Comparison of ENCODE assay signal across 9 cellular contexts in the genomic region with DNA sequence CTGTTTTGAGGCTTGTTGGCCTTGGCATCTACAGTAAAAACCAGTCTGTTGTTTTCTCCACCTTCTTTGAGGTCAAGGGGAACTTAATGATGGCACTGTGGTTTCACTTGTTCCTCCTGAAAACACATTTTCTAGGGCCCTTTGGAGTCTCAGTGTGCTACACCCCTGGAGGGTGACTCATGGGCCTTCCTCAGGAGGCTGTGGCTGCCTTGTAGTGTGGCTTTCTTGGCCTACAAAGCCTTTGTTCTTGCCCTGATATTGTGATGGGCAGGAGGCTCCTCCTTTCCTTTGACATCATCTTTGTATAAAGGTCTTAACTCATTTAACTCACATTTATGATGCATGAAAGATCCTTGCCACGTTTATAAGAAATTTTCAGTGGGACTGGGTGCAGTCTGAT.
DNase-seq lines count a peak whose midpoint lies in the region; ATAC-seq and TF ChIP-seq lines count a peak whose summit lies in the region.
"Had no signal": no experiment of that assay in that cellular context is flagged by ENCODE, and none has a peak within 500 bp of the region (broad histone marks: within the 10 kb centered on the region; RNA-seq: fewer than 3 reads in every experiment).

No MANE protein-coding gene starts in this region.

- no peak for TF ChIP-seq CTCF in fibroblast of mammary gland (conservative IDR thresholded peaks at IDR 0.05; ENCODE audit: control insufficient read depth, insufficient read depth, low read depth, low read length)

- peaks cover 0 to 1% of the 10 kb centered on the region in 2 donors for H3K36me3 Mint-ChIP-seq in stimulated activated naive B cell treated with anti-CD40 and anti-IgM and Interleukin-4, amounts not matched to agents 10 μg/mL and 1 μg/mL and 100 μg/mL, for 72 hours

- H3K4me1 Mint-ChIP-seq in stimulated activated naive B cell treated with anti-CD40 and anti-IgM and Interleukin-4, amounts not matched to agents 10 μg/mL and 1 μg/mL and 100 μg/mL, for 72 hours, result peaks cover 5 to 8% of the 10 kb centered on the region in 2 donors

- peaks cover 1% of the 10 kb centered on the region in 2 donors for H3K9me3 Mint-ChIP-seq in stimulated activated naive B cell treated with anti-CD40 and anti-IgM and Interleukin-4, amounts not matched to agents 10 μg/mL and 1 μg/mL and 100 μg/mL, for 72 hours

- no peak overlapping the region for H3K4me3 ChIP-seq in fibroblast of mammary gland (ENCODE audit: control insufficient read depth, low read depth, low read length)
- H3K4me3 ChIP-seq: vagina had no signal

- peak overlapping the region; percentile 43 for H3K27ac Mint-ChIP-seq in stimulated activated naive B cell treated with anti-CD40 and anti-IgM and Interleukin-4, amounts not matched to agents 10 μg/mL and 1 μg/mL and 100 μg/mL, for 72 hours

- H3K27me3 Mint-ChIP-seq in stimulated activated naive B cell treated with anti-CD40 and anti-IgM and Interleukin-4, amounts not matched to agents 10 μg/mL and 1 μg/mL and 100 μg/mL, for 72 hours, result no peaks in the 10 kb centered on the region

- peak; percentile 96 for ATAC-seq in stimulated activated naive B cell treated with anti-CD40 and anti-IgM and Interleukin-4, amounts not matched to agents 10 μg/mL and 1 μg/mL and 100 μg/mL, for 72 hours (replicated peaks)
- ATAC-seq in GM18511 (IDR thresholded peaks at IDR 0.05; ENCODE audit: unreplicated experiment), result no peak
- no peak for ATAC-seq in HG02970 (IDR thresholded peaks at IDR 0.05; ENCODE audit: low FRiP score, unreplicated experiment)

- DNase-seq in NOMO-1 treated with DMSO at 0.1 percent for 48 hours (lab: John Stamatoyannopoulos, UW; ENCODE audit: unreplicated experiment), result peak; percentile 70
- DNase-seq in activated CD8-positive, alpha-beta memory T cell treated with anti-CD3 and anti-CD28 coated beads for 4 hours (ENCODE audit: low read depth in 2 of 2), result peak; percentile 24 to 61
- DNase-seq in fibroblast of mammary gland (ENCODE audit: low read depth), result peak; percentile 12
- DNase-seq in stimulated activated naive B cell treated with anti-CD40 and anti-IgM and Interleukin-4, amounts not matched to agents 10 μg/mL and 1 μg/mL and 100 μg/mL, for 72 hours, result peak; percentile 29
- no peak for DNase-seq in hippocampal formation (lab: John Stamatoyannopoulos, UW)
- DNase-seq: NCI-H446 treated with DMSO at 0.1 percent for 48 hours had no signal

- H3K4me3 Mint-ChIP-seq in stimulated activated naive B cell treated with anti-CD40 and anti-IgM and Interleukin-4, amounts not matched to agents 10 μg/mL and 1 μg/mL and 100 μg/mL, for 72 hours, result no peak overlapping the region

Comparison
In these comparisons a context has a peak if more than half of its experiments do, and no peak if none do; other contexts are left out.
1. DNase-seq: peak in NOMO-1 treated with DMSO at 0.1 percent for 48 hours (single experiment), activated CD8-positive, alpha-beta memory T cell treated with anti-CD3 and anti-CD28 coated beads for 4 hours (2 of 2), fibroblast of mammary gland (single experiment) and stimulated activated naive B cell treated with anti-CD40 and anti-IgM and Interleukin-4, amounts not matched to agents 10 μg/mL and 1 μg/mL and 100 μg/mL, for 72 hours (single experiment); none in hippocampal formation (0 of 2).
2. ATAC-seq: peak in stimulated activated naive B cell treated with anti-CD40 and anti-IgM and Interleukin-4, amounts not matched to agents 10 μg/mL and 1 μg/mL and 100 μg/mL, for 72 hours (2 of 2); none in GM18511 (single experiment) and HG02970 (single experiment).